In genomic region chr16:30416624-30417298, GRCh38 we compare ENCODE assay signal across 9 cellular contexts. TPM values are rescaled to one million over a fixed set of nuclear protein-coding genes. Genes with fewer than 3 reads are reported as not detected.
A peak's percentile ranks its signal among the peaks of the same experiment; 100 is the strongest.
DNase-seq lines count a peak whose midpoint lies in the region; ATAC-seq, FAIRE-seq and TF ChIP-seq lines count a peak whose summit lies in the region.
"Had no signal": no experiment of that assay in that cellular context is flagged by ENCODE, and none has a peak within 500 bp of the region (broad histone marks: within the 10 kb centered on the region; RNA-seq: fewer than 3 reads in every experiment).

No MANE protein-coding gene starts in this region.

- H4K20me1 ChIP-seq in OCI-LY7 (ENCODE audit: insufficient read depth, low read length) (no peaks in the 10 kb centered on the region), endothelial cell of umbilical vein (replicated peaks; ENCODE audit: control insufficient read depth, extremely low read depth, insufficient read depth, low read length) (no peaks in the 10 kb centered on the region)

- ATAC-seq in CD8-positive, alpha-beta T cell, result no peak

- TF ChIP-seq POLR2A in endothelial cell of umbilical vein (IDR thresholded peaks at IDR 0.05; ENCODE audit: low read depth, low read length), result no peak

- no peak for TF ChIP-seq CTCF in CD8-positive, alpha-beta T cell (IDR thresholded peaks at IDR 0.05)
- TF ChIP-seq CTCF in OCI-LY7 (conservative IDR thresholded peaks at IDR 0.05; ENCODE audit: low read length) (no peak), endothelial cell of umbilical vein (IDR thresholded peaks at IDR 0.05; ENCODE audit: extremely low read depth in 1 of 2, insufficient read depth in 1 of 2, low read depth in 1 of 2, low read length in 2 of 2) (no peak), parathyroid adenoma (IDR thresholded peaks at IDR 0.05) (no peak)

- H3K9me2 ChIP-seq in OCI-LY7 (ENCODE audit: insufficient read depth, low read length), result no peaks in the 10 kb centered on the region

- POLR2A ChIA-PET in CD8-positive, alpha-beta T cell (lab: Charles Lee), result interaction anchor here (1.9 to 2.0 kb wide), 2 partner anchors 21 to 242 kb away, joined by 9 to 11 read pairs; partner anchors contain the start of genes FBRS and ZNF48
- POLR2A ChIA-PET in OCI-LY7 (lab: Charles Lee) (interaction anchor here (1.7 kb wide), 1 partner anchor 21 kb away, joined by 8 read pairs; the partner anchor contains the start of gene ZNF48), endothelial cell of umbilical vein (lab: Charles Lee) (interaction anchor here (0.7 kb wide), 1 partner anchor 9 kb away, joined by 12 read pairs; no protein-coding TSS in a partner anchor)

- peak overlapping the region; percentile 91 for H3K27ac ChIP-seq in CD8-positive, alpha-beta T cell (ENCODE audit: low read depth, low read length)
- H3K27ac ChIP-seq in OCI-LY7 (ENCODE audit: low read depth, low read length, poor library complexity, severe bottlenecking) (no peak overlapping the region), endothelial cell of umbilical vein (ENCODE audit: insufficient read depth, low read depth, low read length) (no peak overlapping the region), parathyroid adenoma (peak overlapping the region; percentile 48)
- H3K27ac ChIP-seq: SJCRH30 had no signal

- H3K9me3 Mint-ChIP-seq in CD8-positive, alpha-beta T cell, result no peaks in the 10 kb centered on the region

- no peaks in the 10 kb centered on the region for H3K27me3 ChIP-seq in CD8-positive, alpha-beta T cell (ENCODE audit: insufficient read depth, low read length)
- H3K27me3 ChIP-seq in endothelial cell of umbilical vein (ENCODE audit: control insufficient read depth in 2 of 2, insufficient read depth in 2 of 2, low read length in 2 of 2), result no peaks in the 10 kb centered on the region
- H3K27me3 ChIP-seq in parathyroid adenoma (ENCODE audit: control insufficient read depth, insufficient read depth, low read length), result no peaks in the 10 kb centered on the region
- H3K27me3 ChIP-seq: SJCRH30 had no signal

- no peak for DNase-seq in CD8-positive, alpha-beta T cell
- DNase-seq in OCI-LY7 (ENCODE audit: low spot score), result no peak
- DNase-seq in endothelial cell of umbilical vein (ENCODE audit: low read depth, low spot score), result no peak
- no peak for DNase-seq in SHP77 treated with DMSO at 0.1 percent for 48 hours (lab: John Stamatoyannopoulos, UW)
- no peak for DNase-seq in germinal center (ENCODE audit: low spot score)
- DNase-seq in activated effector memory CD4-positive, alpha-beta T cell treated with anti-CD3 and anti-CD28 coated beads, Interleukin-2, amount 50 U/mL, for 16 hours, result no peak
- no peak for DNase-seq in effector CD4-positive, alpha-beta T cell
- DNase-seq: SJCRH30 had no signal

- H3K79me2 ChIP-seq in OCI-LY7 (ENCODE audit: insufficient read depth, low read depth, low read length) (peaks cover 4% of the 10 kb centered on the region; the same call in 1 of the 2 replicates), endothelial cell of umbilical vein (ENCODE audit: control insufficient read depth, insufficient read depth, low read length) (peaks cover 1% of the 10 kb centered on the region), parathyroid adenoma (no peaks in the 10 kb centered on the region)

- intact Hi-C loops in CD8-positive, alpha-beta T cell (cut with DNase I, micrococcal nuclease), result loop anchor here (1.0 to 5.0 kb wide), 3 partner anchors 7 to 609 kb away; partner anchors contain the start of gene MAZ (in 1 of the 2)
- intact Hi-C loops in OCI-LY7 (cut with micrococcal nuclease; ENCODE audit: unreplicated experiment) (no loop called here), endothelial cell of umbilical vein (cut with micrococcal nuclease) (no loop called here)

- H3K4me1 Mint-ChIP-seq in CD8-positive, alpha-beta T cell (ENCODE audit: low read depth), result peaks cover 12% of the 10 kb centered on the region

- H3K9me1 ChIP-seq in endothelial cell of umbilical vein (replicated peaks; ENCODE audit: control insufficient read depth, extremely low read depth, insufficient read depth, low read length), result no peaks in the 10 kb centered on the region

- no peak for FAIRE-seq in endothelial cell of umbilical vein (lab: Jason Lieb, UNC)

- H3K4me3 ChIP-seq in CD8-positive, alpha-beta T cell (ENCODE audit: low read depth, low read length), result peak overlapping the region; percentile 72
- H3K4me3 ChIP-seq in OCI-LY7 (ENCODE audit: low read depth, low read length, poor library complexity, severe bottlenecking) (peak overlapping the region; percentile 62), endothelial cell of umbilical vein (replicated peaks in 1 of 3; ENCODE audit: insufficient read depth in 1 of 3, low read depth in 1 of 3, low read length in 3 of 3) (peak overlapping the region in 1 of 3 experiments; percentile 44), parathyroid adenoma (ENCODE audit: low read depth, low read length) (no peak overlapping the region)
- H3K4me3 ChIP-seq: SJCRH30 had no signal

- CTCF ChIA-PET in CD8-positive, alpha-beta T cell (lab: Charles Lee), result interaction anchor here (1.0 to 4.1 kb wide), 3 partner anchors 13 to 325 kb away, joined by 3 to 23 read pairs (median 12); partner anchors contain the start of genes DCTPP1 and TBX6
- CTCF ChIA-PET in OCI-LY7 (lab: Charles Lee; ENCODE audit: unreplicated experiment), result no interaction called here
- CTCF ChIA-PET in endothelial cell of umbilical vein (lab: Charles Lee), result interaction anchor here (0.6 to 1.5 kb wide), 4 partner anchors 9 to 371 kb away, joined by 3 to 11 read pairs (median 4); partner anchors contain the start of genes DCTPP1 and ZNF771

- H3K4me1 ChIP-seq in CD8-positive, alpha-beta T cell (ENCODE audit: insufficient read depth, low read length), result peaks cover 18% of the 10 kb centered on the region
- H3K4me1 ChIP-seq in OCI-LY7 (ENCODE audit: insufficient read depth, low read length, poor library complexity, severe bottlenecking) (peaks cover 20% of the 10 kb centered on the region), endothelial cell of umbilical vein (ENCODE audit: control insufficient read depth, extremely low read depth, insufficient read depth, low read length) (peaks cover 3% of the 10 kb centered on the region), parathyroid adenoma (peaks cover 11% of the 10 kb centered on the region)
- H3K4me1 ChIP-seq: SJCRH30 had no signal

- BruUV-seq in OCI-LY7 (replicated peaks; lab: Mats Ljungman, UMichigan) (no TSS peak), endothelial cell of umbilical vein (replicated peaks; lab: Mats Ljungman, UMichigan) (no TSS peak)

- no peaks in the 10 kb centered on the region for H3K36me3 ChIP-seq in CD8-positive, alpha-beta T cell (ENCODE audit: insufficient read depth, low read length)
- H3K36me3 ChIP-seq in OCI-LY7 (ENCODE audit: insufficient read depth, low read length) (peaks cover 71% of the 10 kb centered on the region), endothelial cell of umbilical vein (ENCODE audit: control insufficient read depth in 2 of 2, extremely low read depth in 1 of 2, insufficient read depth in 2 of 2, low read length in 2 of 2) (peaks cover 6% of the 10 kb centered on the region in 2 experiments), parathyroid adenoma (ENCODE audit: control insufficient read depth, insufficient read depth, low read length) (no peaks in the 10 kb centered on the region)

- H3K9me3 ChIP-seq in CD8-positive, alpha-beta T cell (ENCODE audit: low read length), result no peaks in the 10 kb centered on the region
- H3K9me3 ChIP-seq in OCI-LY7 (ENCODE audit: low read length) (no peaks in the 10 kb centered on the region), endothelial cell of umbilical vein (replicated peaks; ENCODE audit: control insufficient read depth, insufficient read depth, low read length) (no peaks in the 10 kb centered on the region), parathyroid adenoma (ENCODE audit: control insufficient read depth, low read length) (no peaks in the 10 kb centered on the region)
- H3K9me3 ChIP-seq: SJCRH30 had no signal

- no peak overlapping the region for H2AFZ ChIP-seq in OCI-LY7 (ENCODE audit: low read length)
- H2AFZ ChIP-seq in endothelial cell of umbilical vein (ENCODE audit: low read depth, low read length), result no peak overlapping the region
- no peak overlapping the region for H2AFZ ChIP-seq in parathyroid adenoma

- H3K4me2 ChIP-seq in OCI-LY7 (ENCODE audit: low read length), result peak overlapping the region; percentile 72
- H3K4me2 ChIP-seq in endothelial cell of umbilical vein (ENCODE audit: insufficient read depth, low read length), result peak overlapping the region; percentile 53
- H3K4me2 ChIP-seq in parathyroid adenoma (ENCODE audit: low read length), result peak overlapping the region; percentile 47

- H3K27me3 Mint-ChIP-seq in CD8-positive, alpha-beta T cell (ENCODE audit: low read depth), result no peaks in the 10 kb centered on the region

- H3K9ac ChIP-seq in endothelial cell of umbilical vein (replicated peaks; ENCODE audit: extremely low read depth, insufficient read depth, low read length) (no peak overlapping the region), parathyroid adenoma (no peak overlapping the region)

- peaks cover 27% of the 10 kb centered on the region for H3K36me3 Mint-ChIP-seq in CD8-positive, alpha-beta T cell

- peak overlapping the region; percentile 66 for H3K4me3 Mint-ChIP-seq in CD8-positive, alpha-beta T cell

- peak overlapping the region; percentile 42 for H3K27ac Mint-ChIP-seq in CD8-positive, alpha-beta T cell

- dilution Hi-C loops in endothelial cell of umbilical vein (cut with MboI; ENCODE audit: extremely low pct_ligation_motif_present, low sequenced_read_pairs), result no loop called here

RNA-seq across cellular contexts. Expression of gene ZNF771, which starts 9.4 kb away (rescaled TPM):
- total RNA-seq in CD8-positive, alpha-beta T cell, result under 1 TPM; 0.87 to 0.92 TPM
- 6.4 and 11.3 TPM in 2 replicates for total RNA-seq in OCI-LY7 (2014; rRNA removed; shearing (Covaris generic))
- total RNA-seq in OCI-LY7 (2022) (9.2 and 10.8 TPM in 2 replicates), endothelial cell of umbilical vein (10.3 and 11.7 TPM in 2 replicates)
- 16.8 and 28.8 TPM in 2 replicates for polyA plus RNA-seq in endothelial cell of umbilical vein
- 7.2 and 10.9 TPM in 2 replicates for polyA plus RNA-seq in endothelial cell of umbilical vein (2011; cell fraction: cytosol; rRNA removed)
- 7.1 and 7.6 TPM in 2 replicates for polyA plus RNA-seq in endothelial cell of umbilical vein (2011; cell fraction: nucleus; rRNA removed)
- 4.7 and 6.1 TPM in 2 replicates for polyA plus RNA-seq in endothelial cell of umbilical vein (2012)
- polyA minus RNA-seq in endothelial cell of umbilical vein, result 5.5 and 8.9 TPM in 2 replicates
- 3.2 TPM for polyA minus RNA-seq in endothelial cell of umbilical vein (2011; cell fraction: cytosol; rRNA and poly(A)+ RNA removed)
- polyA minus RNA-seq in endothelial cell of umbilical vein (2011; cell fraction: nucleus; rRNA and poly(A)+ RNA removed), result 4.7 and 5.0 TPM in 2 replicates

RNA-seq across cellular contexts. Expression of gene DCTPP1, which starts 13.1 kb away (rescaled TPM):
- total RNA-seq in CD8-positive, alpha-beta T cell, result 1 to 10 TPM; 4.0 to 5.5 TPM
- total RNA-seq in OCI-LY7 (2014; rRNA removed; shearing (Covaris generic)), result 90.2 and 92.5 TPM in 2 replicates
- 80.0 and 93.8 TPM in 2 replicates for total RNA-seq in OCI-LY7 (2022)
- 65.2 and 68.0 TPM in 2 replicates for total RNA-seq in endothelial cell of umbilical vein
- 82.0 and 88.6 TPM in 2 replicates for polyA plus RNA-seq in endothelial cell of umbilical vein
- polyA plus RNA-seq in endothelial cell of umbilical vein (2011; cell fraction: cytosol; rRNA removed), result 78.7 and 83.4 TPM in 2 replicates
- polyA plus RNA-seq in endothelial cell of umbilical vein (2011; cell fraction: nucleus; rRNA removed), result 27.1 and 28.9 TPM in 2 replicates
- polyA plus RNA-seq in endothelial cell of umbilical vein (2012), result 73.6 and 78.5 TPM in 2 replicates
- 27.4 and 29.0 TPM in 2 replicates for polyA minus RNA-seq in endothelial cell of umbilical vein
- 37.1 TPM for polyA minus RNA-seq in endothelial cell of umbilical vein (2011; cell fraction: cytosol; rRNA and poly(A)+ RNA removed)
- polyA minus RNA-seq in endothelial cell of umbilical vein (2011; cell fraction: nucleus; rRNA and poly(A)+ RNA removed), result 4.4 and 5.4 TPM in 2 replicates

RNA-seq across cellular contexts. Expression of gene ZNF48, which starts 21.5 kb away (rescaled TPM):
- 1 to 10 TPM; 2.3 to 2.4 TPM for total RNA-seq in CD8-positive, alpha-beta T cell
- total RNA-seq in OCI-LY7 (2014; rRNA removed; shearing (Covaris generic)), result 15.7 and 18.8 TPM in 2 replicates
- total RNA-seq in OCI-LY7 (2022) (16.4 and 17.3 TPM in 2 replicates), endothelial cell of umbilical vein (15.1 and 15.3 TPM in 2 replicates)
- polyA plus RNA-seq in endothelial cell of umbilical vein, result 16.1 TPM in 2 replicates
- 9.7 and 11.3 TPM in 2 replicates for polyA plus RNA-seq in endothelial cell of umbilical vein (2011; cell fraction: cytosol; rRNA removed)
- polyA plus RNA-seq in endothelial cell of umbilical vein (2011; cell fraction: nucleus; rRNA removed), result 11.7 and 11.8 TPM in 2 replicates
- polyA plus RNA-seq in endothelial cell of umbilical vein (2012), result 9.6 and 13.4 TPM in 2 replicates
- 12.2 and 17.4 TPM in 2 replicates for polyA minus RNA-seq in endothelial cell of umbilical vein
- polyA minus RNA-seq in endothelial cell of umbilical vein (2011; cell fraction: cytosol; rRNA and poly(A)+ RNA removed), result 6.8 TPM
- polyA minus RNA-seq in endothelial cell of umbilical vein (2011; cell fraction: nucleus; rRNA and poly(A)+ RNA removed), result 6.3 and 11.1 TPM in 2 replicates

RNA-seq across cellular contexts. Expression of gene SEPHS2, which starts 28.9 kb away (rescaled TPM):
- 10 to 100 TPM; 22.6 to 24.1 TPM for total RNA-seq in CD8-positive, alpha-beta T cell
- 14.4 and 15.3 TPM in 2 replicates for total RNA-seq in OCI-LY7 (2014; rRNA removed; shearing (Covaris generic))
- 59.6 and 64.2 TPM in 2 replicates for total RNA-seq in OCI-LY7 (2022)
- 32.0 and 32.8 TPM in 2 replicates for total RNA-seq in endothelial cell of umbilical vein
- 19.4 and 22.9 TPM in 2 replicates for polyA plus RNA-seq in endothelial cell of umbilical vein
- 28.0 and 28.2 TPM in 2 replicates for polyA plus RNA-seq in endothelial cell of umbilical vein (2011; cell fraction: cytosol; rRNA removed)
- polyA plus RNA-seq in endothelial cell of umbilical vein (2011; cell fraction: nucleus; rRNA removed), result 11.9 and 13.0 TPM in 2 replicates
- polyA plus RNA-seq in endothelial cell of umbilical vein (2012), result 36.8 and 39.4 TPM in 2 replicates
- 26.5 and 27.7 TPM in 2 replicates for polyA minus RNA-seq in endothelial cell of umbilical vein
- 16.8 TPM for polyA minus RNA-seq in endothelial cell of umbilical vein (2011; cell fraction: cytosol; rRNA and poly(A)+ RNA removed)
- 6.4 and 7.1 TPM in 2 replicates for polyA minus RNA-seq in endothelial cell of umbilical vein (2011; cell fraction: nucleus; rRNA and poly(A)+ RNA removed)

RNA-seq across cellular contexts. Expression of gene SEPTIN1, which starts 34.4 kb away (rescaled TPM):
- total RNA-seq in CD8-positive, alpha-beta T cell, result 100 to 1,000 TPM; 147 to 150 TPM
- 126 and 133 TPM in 2 replicates for total RNA-seq in OCI-LY7 (2014; rRNA removed; shearing (Covaris generic))
- total RNA-seq in OCI-LY7 (2022) (171 and 181 TPM in 2 replicates), endothelial cell of umbilical vein (0.75 and 1.2 TPM in 2 replicates)
- 0.06 and 0.07 TPM in 2 replicates for polyA plus RNA-seq in endothelial cell of umbilical vein
- 0.08 and 0.12 TPM in 2 replicates for polyA plus RNA-seq in endothelial cell of umbilical vein (2011; cell fraction: cytosol; rRNA removed)
- 0.24 and 0.64 TPM in 2 replicates for polyA plus RNA-seq in endothelial cell of umbilical vein (2011; cell fraction: nucleus; rRNA removed)
- 0.50 and 0.55 TPM in 2 replicates for polyA plus RNA-seq in endothelial cell of umbilical vein (2012)
- polyA minus RNA-seq in endothelial cell of umbilical vein, result 0.19 and 0.39 TPM in 2 replicates
- polyA minus RNA-seq in endothelial cell of umbilical vein (2011; cell fraction: cytosol; rRNA and poly(A)+ RNA removed), result not detected
- 0.77 TPM in 1 of 2 replicates, not detected in the other for polyA minus RNA-seq in endothelial cell of umbilical vein (2011; cell fraction: nucleus; rRNA and poly(A)+ RNA removed)

Comparison
In these comparisons a context has a peak if more than half of its experiments do, and no peak if none do; other contexts are left out.
1. H3K27ac ChIP-seq: peak in CD8-positive, alpha-beta T cell (single experiment) and parathyroid adenoma (single experiment); none in OCI-LY7 (single experiment) and endothelial cell of umbilical vein (single experiment).
2. RNA of gene DCTPP1, which starts 13.1 kb away (total RNA-seq): 80.0 to 93.8 TPM in OCI-LY7 and 65.2 to 68.0 TPM in endothelial cell of umbilical vein; 4.0 to 5.5 TPM in CD8-positive, alpha-beta T cell; every median in the first group is over 10 times any median in the second.
3. intact Hi-C loops: an anchor here in CD8-positive, alpha-beta T cell (1.0 to 5.0 kb wide); none called in OCI-LY7 and endothelial cell of umbilical vein.
4. Peak in every context shown above with its lines, with median percentiles within 50 percentile points of each other: H3K4me2 ChIP-seq.